In the genomic region with DNA sequence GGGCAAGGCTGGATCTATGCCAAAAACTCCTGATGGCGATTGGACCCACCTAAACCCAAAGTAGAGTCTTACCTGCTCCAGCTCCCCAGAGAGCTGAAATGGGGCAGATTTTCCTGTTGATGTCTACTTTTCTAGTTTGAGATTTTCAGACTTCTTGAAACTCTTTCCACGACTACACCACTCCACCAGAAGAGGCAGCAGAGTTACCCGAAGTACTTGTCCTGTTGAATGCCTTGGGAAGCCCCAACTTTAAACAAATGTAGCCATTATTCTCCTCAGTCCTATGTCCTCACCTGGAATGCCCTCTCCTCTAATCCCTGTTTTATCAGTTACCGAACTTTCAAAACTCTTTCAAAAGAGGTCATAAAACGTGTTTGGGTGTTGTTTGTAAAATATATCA, we compare ENCODE assay signal across 25 cellular contexts.
DNase-seq lines count a peak whose midpoint lies in the region; ATAC-seq and TF ChIP-seq lines count a peak whose summit lies in the region.
"Had no signal": no experiment of that assay in that cellular context is flagged by ENCODE, and none has a peak within 500 bp of the region (broad histone marks: within the 10 kb centered on the region; RNA-seq: fewer than 3 reads in every experiment).

No MANE protein-coding gene starts in this region.

- H3K9me3 Mint-ChIP-seq in H9 = no peaks in the 10 kb centered on the region
- H3K9me3 Mint-ChIP-seq: activated T-helper 1 cell treated with anti-CD3 and anti-CD28 coated beads, Interleukin-12 subunit alpha, Interleukin-12 subunit beta, Interleukin-2, Interleukin-4 antibody, amounts not matched to agents 30 ng/mL and 10 ng/mL and 1 ng/mL, durations not matched to agents 14 hours and 24 hours and 36 hours; nephron progenitor cell had no signal

- no peak overlapping the region for H4K5ac ChIP-seq in H9 (ENCODE audit: insufficient read length, low read depth, low read length)

- no peak overlapping the region for H3K23ac ChIP-seq in H9 (ENCODE audit: insufficient read length, low read depth, low read length)

- H3K4me1 Mint-ChIP-seq in H9 = peaks cover 2% of the 10 kb centered on the region in 2 experiments
- H3K4me1 Mint-ChIP-seq: activated CD8-positive, alpha-beta memory T cell treated with anti-CD3 and anti-CD28 coated beads, Interleukin-2, amount 10 ng/mL, durations not matched to agents 7 days and 5 days; CD4-positive, alpha-beta memory T cell; nephron progenitor cell had no signal

- no peak overlapping the region for H3K27ac ChIP-seq in C4-2B
- no peak overlapping the region for H3K27ac ChIP-seq in H9 (ENCODE audit: insufficient read length, low read depth, low read length)
- H3K27ac ChIP-seq in RWPE2 (ENCODE audit: poor library complexity, severe bottlenecking) = no peak overlapping the region
- H3K27ac ChIP-seq: foreskin keratinocyte, sigmoid colon had no signal

- H2AK5ac ChIP-seq in H9 (ENCODE audit: insufficient read length, low read length) = no peak overlapping the region

- H3K4ac ChIP-seq in H9 (ENCODE audit: low read depth, low read length) = no peak overlapping the region

- H3K36me3 Mint-ChIP-seq in H9 (ENCODE audit: insufficient read depth in 1 of 3, low read depth in 3 of 3) = no peaks in the 10 kb centered on the region; a peak in 2 of 7 replicates
- H3K36me3 Mint-ChIP-seq: activated CD8-positive, alpha-beta memory T cell treated with anti-CD3 and anti-CD28 coated beads, Interleukin-2, amount 10 ng/mL, durations not matched to agents 7 days and 5 days; activated naive CD4-positive, alpha-beta T cell treated with anti-CD3 and anti-CD28 coated beads, Interleukin-2, amount 50 U/mL, for 72 hours; CD4-positive, alpha-beta memory T cell had no signal

- DNase-seq in H9 (peak; percentile 31), RWPE2 (ENCODE audit: low spot score) (no peak), iPS-NIHi11 (ENCODE audit: low spot score) (peak; percentile 11)
- no peak for DNase-seq in stimulated activated CD4-positive, alpha-beta T cell treated with anti-CD3 and anti-CD28 coated beads, Interleukin-4, amount 100 ng/mL, for 4 hours
- no peak for DNase-seq in stimulated activated CD4-positive, alpha-beta T cell treated with anti-CD3 and anti-CD28 coated beads, Interleukin-4, amount 100 ng/mL, for 24 hours
- no peak for DNase-seq in activated naive CD4-positive, alpha-beta T cell (lab: John Stamatoyannopoulos, UW)
- DNase-seq: activated CD4-positive, alpha-beta T cell treated with anti-CD3 and anti-CD28 coated beads for 48 hours; activated CD8-positive, alpha-beta memory T cell treated with anti-CD3 and anti-CD28 coated beads, Interleukin-2, amount 10 ng/mL, durations not matched to agents 7 days and 5 days; CD4-positive, alpha-beta memory T cell; cerebellar nuclear complex; DMS153; erythroblast; foreskin keratinocyte; NCI-H1694; NCI-H526; nephron progenitor cell; posterior cingulate gyrus; Right ventricle myocardium superior; sigmoid colon; stimulated activated CD4-positive, alpha-beta T cell treated with anti-CD3 and anti-CD28 coated beads, Interleukin-15, amount 100 ng/mL, for 24 hours; substantia nigra had no signal

- no peaks in the 10 kb centered on the region for H3K27me3 Mint-ChIP-seq in H9 (ENCODE audit: low read depth)
- H3K27me3 Mint-ChIP-seq: activated CD8-positive, alpha-beta memory T cell treated with anti-CD3 and anti-CD28 coated beads, Interleukin-2, amount 10 ng/mL, durations not matched to agents 7 days and 5 days; CD4-positive, alpha-beta memory T cell had no signal

- TF ChIP-seq CTCF in C4-2B (conservative IDR thresholded peaks at IDR 0.05) = peak; percentile 26
- TF ChIP-seq CTCF in H9 (conservative IDR thresholded peaks at IDR 0.05) = peak; percentile 51; the same call in 2 of the 3 replicates
- peak; percentile 21 for TF ChIP-seq CTCF in RWPE2 (IDR thresholded peaks at IDR 0.05; ENCODE audit: poor library complexity, severe bottlenecking)

- no peaks in the 10 kb centered on the region for H3K23me2 ChIP-seq in H9 (ENCODE audit: insufficient read length, low read depth, low read length, poor library complexity, severe bottlenecking)

- H3K36me3 ChIP-seq in RWPE2 (ENCODE audit: low read depth) = no peaks in the 10 kb centered on the region
- H3K36me3 ChIP-seq: sigmoid colon had no signal

- no peak overlapping the region for H4K91ac ChIP-seq in H9 (ENCODE audit: insufficient read length, low read depth, low read length)

- H3K14ac ChIP-seq in H9 (ENCODE audit: insufficient read depth, low read length) = no peak overlapping the region

- no peak overlapping the region for H2BK15ac ChIP-seq in H9 (ENCODE audit: low read depth, low read length)

- H3K4me3 Mint-ChIP-seq in H9 = no peak overlapping the region
- H3K4me3 Mint-ChIP-seq: activated CD8-positive, alpha-beta memory T cell treated with anti-CD3 and anti-CD28 coated beads, Interleukin-2, amount 10 ng/mL, durations not matched to agents 7 days and 5 days; activated T-helper 1 cell treated with anti-CD3 and anti-CD28 coated beads, Interleukin-12 subunit alpha, Interleukin-12 subunit beta, Interleukin-2, Interleukin-4 antibody, amounts not matched to agents 30 ng/mL and 10 ng/mL and 1 ng/mL, durations not matched to agents 14 hours and 24 hours and 36 hours; CD4-positive, alpha-beta memory T cell; nephron progenitor cell; T-helper 1 cell treated with Interleukin-12 subunit alpha and Interleukin-12 subunit beta and Interleukin-4 antibody, amounts not matched to agents 30 μg/mL and 1 μg/mL, for 36 hours had no signal

- H4K8ac ChIP-seq in H9 (replicated peaks; ENCODE audit: insufficient read length, low read depth, low read length) = no peak overlapping the region

- no peak overlapping the region for H2AFZ ChIP-seq in H9 (ENCODE audit: low read length)

- no peak overlapping the region for H2BK5ac ChIP-seq in H9 (ENCODE audit: insufficient read length, low read length)

- no peak overlapping the region for H2BK20ac ChIP-seq in H9 (ENCODE audit: low read depth, low read length, poor library complexity, severe bottlenecking)

- no peaks in the 10 kb centered on the region for H3K79me1 ChIP-seq in H9 (ENCODE audit: insufficient read depth, low read depth, low read length, poor library complexity, severe bottlenecking)

- no peak overlapping the region for H3K4me3 ChIP-seq in RWPE2 (ENCODE audit: severe bottlenecking)
- H3K4me3 ChIP-seq: sigmoid colon had no signal

- H2BK12ac ChIP-seq in H9 (ENCODE audit: insufficient read length, low read depth, low read length) = no peak overlapping the region

- no peaks in the 10 kb centered on the region for H3K79me2 ChIP-seq in H9 (ENCODE audit: insufficient read depth, low read length)

- H3K27me3 ChIP-seq in H9 (ENCODE audit: insufficient read depth, low read length) (no peaks in the 10 kb centered on the region), RWPE2 (ENCODE audit: insufficient read depth, poor library complexity, severe bottlenecking) (no peaks in the 10 kb centered on the region)
- H3K27me3 ChIP-seq: foreskin keratinocyte, sigmoid colon had no signal

- H3K4me1 ChIP-seq in H9 (ENCODE audit: insufficient read depth, low read length) (no peaks in the 10 kb centered on the region), RWPE2 (ENCODE audit: insufficient read depth, poor library complexity, severe bottlenecking) (no peaks in the 10 kb centered on the region)
- H3K4me1 ChIP-seq: foreskin keratinocyte, sigmoid colon had no signal

- no peak overlapping the region for H3K18ac ChIP-seq in H9 (ENCODE audit: insufficient read length, low read depth, low read length)

- H3T11ph ChIP-seq in H9 (ENCODE audit: low read length) = no peak overlapping the region

- H3K56ac ChIP-seq in H9 (ENCODE audit: insufficient read length, low read depth, low read length) = no peak overlapping the region

- no peak overlapping the region for H2BK120ac ChIP-seq in H9 (ENCODE audit: low read depth, low read length, poor library complexity, severe bottlenecking)

- no peak overlapping the region for H3K27ac Mint-ChIP-seq in H9
- H3K27ac Mint-ChIP-seq: activated CD8-positive, alpha-beta memory T cell treated with anti-CD3 and anti-CD28 coated beads, Interleukin-2, amount 10 ng/mL, durations not matched to agents 7 days and 5 days; activated naive CD4-positive, alpha-beta T cell treated with anti-CD3 and anti-CD28 coated beads, Interleukin-2, amount 50 U/mL, for 72 hours; activated T-helper 1 cell treated with anti-CD3 and anti-CD28 coated beads, Interleukin-12 subunit alpha, Interleukin-12 subunit beta, Interleukin-2, Interleukin-4 antibody, amounts not matched to agents 30 ng/mL and 10 ng/mL and 1 ng/mL, durations not matched to agents 14 hours and 24 hours and 36 hours; CD4-positive, alpha-beta memory T cell; nephron progenitor cell; T-helper 1 cell treated with Interleukin-12 subunit alpha and Interleukin-12 subunit beta and Interleukin-4 antibody, amounts not matched to agents 30 μg/mL and 1 μg/mL, for 36 hours had no signal

- no peak overlapping the region for H3K9ac ChIP-seq in H9 (ENCODE audit: extremely low read depth, insufficient read length, low read length)

- H3K4me2 ChIP-seq in H9 (ENCODE audit: insufficient read depth, insufficient read length, low read length) = no peak overlapping the region

- H3K9me3 ChIP-seq in H9 (ENCODE audit: control insufficient read depth, low read depth, low read length) = no peaks in the 10 kb centered on the region
- H3K9me3 ChIP-seq in RWPE2 (ENCODE audit: severe bottlenecking) = no peaks in the 10 kb centered on the region
- H3K9me3 ChIP-seq: sigmoid colon had no signal

- ATAC-seq in RWPE2 (ENCODE audit: low read depth) = no peak
- ATAC-seq: activated CD8-positive, alpha-beta memory T cell treated with anti-CD3 and anti-CD28 coated beads, Interleukin-2, amount 10 ng/mL, durations not matched to agents 7 days and 5 days; activated naive CD4-positive, alpha-beta T cell treated with anti-CD3 and anti-CD28 coated beads, Interleukin-2, amount 50 U/mL, for 72 hours; foreskin keratinocyte had no signal

- no peaks in the 10 kb centered on the region for H4K20me1 ChIP-seq in H9 (ENCODE audit: control insufficient read depth, insufficient read depth, insufficient read length)

- no CpG with 5 or more reads among the region's 5 CpGs for WGBS in H9 (ENCODE audit: extremely low coverage, insufficient read length, low lambda C conversion rate)

Comparison
In these comparisons a context has a peak if more than half of its experiments do, and no peak if none do; other contexts are left out.
1. DNase-seq: peak in H9 (single experiment) and iPS-NIHi11 (single experiment); none in RWPE2 (single experiment), stimulated activated CD4-positive, alpha-beta T cell treated with anti-CD3 and anti-CD28 coated beads, Interleukin-4, amount 100 ng/mL, for 4 hours (0 of 2), stimulated activated CD4-positive, alpha-beta T cell treated with anti-CD3 and anti-CD28 coated beads, Interleukin-4, amount 100 ng/mL, for 24 hours (single experiment) and activated naive CD4-positive, alpha-beta T cell (0 of 4).
2. Peak in every context shown above with its lines, with median percentiles within 50 percentile points of each other: CTCF ChIP-seq.